ENCODE assay signal across 8 cellular contexts in genomic region chr22:30301995-30302809, GRCh38. TPM values are rescaled to one million over a fixed set of nuclear protein-coding genes. Genes with fewer than 3 reads are reported as not detected.
DNase-seq lines count a peak whose midpoint lies in the region; ATAC-seq and TF ChIP-seq lines count a peak whose summit lies in the region.

No MANE protein-coding gene starts in this region.

- H3K36me3 ChIP-seq in GM23338 (ENCODE audit: insufficient read depth): no peaks in the 10 kb centered on the region

- no peaks in the 10 kb centered on the region for H3K79me2 ChIP-seq in GM23338 (replicated peaks; ENCODE audit: insufficient read depth)

- 0 out of 2 replicates have a peak overlapping the region, but pooled peaks have one; percentile 18 for H3K27ac Mint-ChIP-seq in GM23338
- peak overlapping the region; percentile 86 for H3K27ac Mint-ChIP-seq in T-helper 17 cell

- H3K4me1 Mint-ChIP-seq in GM23338: peaks cover 16% of the 10 kb centered on the region
- peaks cover 66% of the 10 kb centered on the region for H3K4me1 Mint-ChIP-seq in T-helper 17 cell

- H3K9me2 ChIP-seq in GM23338 (ENCODE audit: insufficient read depth): no peaks in the 10 kb centered on the region

- H3K27me3 ChIP-seq in GM23338 (ENCODE audit: insufficient read depth): no peaks in the 10 kb centered on the region

- no peak overlapping the region for H2AFZ ChIP-seq in GM23338

- H3K9me3 ChIP-seq in T-helper 17 cell (ENCODE audit: control insufficient read depth, low read length, poor library complexity, severe bottlenecking): no peaks in the 10 kb centered on the region

- no peak for DNase-seq in GM23338 (ENCODE audit: low spot score)
- DNase-seq in T-helper 17 cell: no peak
- peak; percentile 85 for DNase-seq in fibroblast of the aortic adventitia (ENCODE audit: low read depth)
- no peak for DNase-seq in sciatic nerve (ENCODE audit: low spot score)
- DNase-seq in NCI-H2171 (lab: John Stamatoyannopoulos, UW): no peak
- DNase-seq in erythroblast (lab: John Stamatoyannopoulos, UW): no peak

- H3K9me3 Mint-ChIP-seq in GM23338: no peaks in the 10 kb centered on the region

- H3K4me3 ChIP-seq in GM23338: no peak overlapping the region
- no peak overlapping the region for H3K4me3 ChIP-seq in fibroblast of the aortic adventitia (ENCODE audit: low read depth, low read length)

- H3K27me3 Mint-ChIP-seq in GM23338 (ENCODE audit: insufficient read depth, low read depth, poor library complexity) (peaks cover 9% of the 10 kb centered on the region), T-helper 17 cell (no peaks in the 10 kb centered on the region)

- H3K4me3 Mint-ChIP-seq in GM23338 (no peak overlapping the region), T-helper 17 cell (peak overlapping the region; percentile 75)

- no peak for ATAC-seq in GM23338
- ATAC-seq in T-helper 17 cell: no peak
- peak; percentile 74 for ATAC-seq in sciatic nerve
- no peak for ATAC-seq in HG03469 (IDR thresholded peaks at IDR 0.05; ENCODE audit: unreplicated experiment)
- ATAC-seq in HG02623 (IDR thresholded peaks at IDR 0.05; ENCODE audit: unreplicated experiment): no peak

- no peak for TF ChIP-seq POLR2A in erythroblast (IDR thresholded peaks at IDR 0.05; ENCODE audit: low read length)

- no peak overlapping the region for H3K4me2 ChIP-seq in GM23338

- intact Hi-C loops in sciatic nerve (cut with DNase I): no loop called here

- TF ChIP-seq CTCF in GM23338 (conservative IDR thresholded peaks at IDR 0.05; ENCODE audit: low read depth in 2 of 2) (no peak), fibroblast of the aortic adventitia (IDR thresholded peaks at IDR 0.05; ENCODE audit: insufficient read depth, low read length) (no peak)

- H3F3A ChIP-seq in GM23338 (replicated peaks; ENCODE audit: low read depth): no peaks in the 10 kb centered on the region

- H3K27ac ChIP-seq in GM23338 (ENCODE audit: low read depth): no peak overlapping the region

- no peaks in the 10 kb centered on the region for H3K4me1 ChIP-seq in GM23338 (ENCODE audit: insufficient read depth)

- no peaks in the 10 kb centered on the region; the same call in 2 of the 3 replicates for H3K36me3 Mint-ChIP-seq in GM23338 (ENCODE audit: low read depth)
- peaks cover 4% of the 10 kb centered on the region for H3K36me3 Mint-ChIP-seq in T-helper 17 cell (ENCODE audit: low read depth)

- H4K20me1 ChIP-seq in GM23338 (replicated peaks; ENCODE audit: insufficient read depth): no peaks in the 10 kb centered on the region; the same call in 1 of the 2 replicates

TF ChIP-seq in GM23338, 12 proteins besides CTCF, POLR2A, EP300 and RAD21:
- no peak for TF ChIP-seq JUNB (IDR thresholded peaks at IDR 0.05; ENCODE audit: unreplicated experiment)
- no peak for TF ChIP-seq STAT1 (IDR thresholded peaks at IDR 0.05; ENCODE audit: unreplicated experiment)
- no peak for TF ChIP-seq ZNF114 (CRISPR knock-in tag; IDR thresholded peaks at IDR 0.05)
- no peak for TF ChIP-seq EZH2 (IDR thresholded peaks at IDR 0.05; ENCODE audit: low read depth, unreplicated experiment)
- no peak for TF ChIP-seq CREB1 (CRISPR knock-in tag; IDR thresholded peaks at IDR 0.05; ENCODE audit: low read depth)

RNA-seq across cellular contexts. Expression of gene CASTOR1, which starts 12.9 kb away (rescaled TPM):
- total RNA-seq in GM23338 (2014; rRNA removed; shearing (Covaris generic)): 23.2 and 36.0 TPM in 2 replicates
- 11.3 and 22.0 TPM in 2 replicates for polyA plus RNA-seq in GM23338 (2016; fragmentation: Nextera tagmentation; extraction: Ambion mirVana)
- 10 to 100 TPM; 10.6 to 12.4 TPM for total RNA-seq in T-helper 17 cell
- 0.16 and 4.9 TPM in 2 replicates for total RNA-seq in fibroblast of the aortic adventitia (ENCODE audit: low replicate concordance)
- 15.9 TPM for total RNA-seq in sciatic nerve

RNA-seq across cellular contexts. Expression of gene TBC1D10A, which starts 24.5 kb away (rescaled TPM):
- 6.0 and 8.8 TPM in 2 replicates for total RNA-seq in GM23338 (2014; rRNA removed; shearing (Covaris generic))
- 3.3 and 4.2 TPM in 2 replicates for polyA plus RNA-seq in GM23338 (2016; fragmentation: Nextera tagmentation; extraction: Ambion mirVana)
- 10 to 100 TPM; 46.9 to 63.1 TPM for total RNA-seq in T-helper 17 cell
- 12.9 and 24.1 TPM in 2 replicates for total RNA-seq in fibroblast of the aortic adventitia (ENCODE audit: low replicate concordance)
- total RNA-seq in sciatic nerve: 29.4 TPM

RNA-seq across cellular contexts. Expression of gene OSM, which starts 35.6 kb away (rescaled TPM):
- total RNA-seq in GM23338 (2014; rRNA removed; shearing (Covaris generic)): not detected in 2 replicates
- not detected in 2 replicates for polyA plus RNA-seq in GM23338 (2016; fragmentation: Nextera tagmentation; extraction: Ambion mirVana)
- total RNA-seq in T-helper 17 cell (10 to 100 TPM; 29.1 to 35.2 TPM), fibroblast of the aortic adventitia (ENCODE audit: low replicate concordance) (not detected in 2 replicates), sciatic nerve (6.4 TPM)

RNA-seq across cellular contexts. Expression of gene SF3A1, which starts 54.5 kb away (rescaled TPM):
- 108 and 170 TPM in 2 replicates for total RNA-seq in GM23338 (2014; rRNA removed; shearing (Covaris generic))
- 93.4 and 107 TPM in 2 replicates for polyA plus RNA-seq in GM23338 (2016; fragmentation: Nextera tagmentation; extraction: Ambion mirVana)
- 100 to 1,000 TPM; 317 to 372 TPM for total RNA-seq in T-helper 17 cell
- 40.8 and 43.7 TPM in 2 replicates for total RNA-seq in fibroblast of the aortic adventitia (ENCODE audit: low replicate concordance)
- 138 TPM for total RNA-seq in sciatic nerve

RNA-seq across cellular contexts. Expression of gene CCDC157, which starts 54.6 kb away (rescaled TPM):
- total RNA-seq in GM23338 (2014; rRNA removed; shearing (Covaris generic)): 6.9 and 7.9 TPM in 2 replicates
- polyA plus RNA-seq in GM23338 (2016; fragmentation: Nextera tagmentation; extraction: Ambion mirVana): 3.7 and 3.8 TPM in 2 replicates
- total RNA-seq in T-helper 17 cell: 1 to 10 TPM; 6.7 to 9.4 TPM
- total RNA-seq in fibroblast of the aortic adventitia (ENCODE audit: low replicate concordance): 1.2 and 2.6 TPM in 2 replicates
- 0.71 TPM for total RNA-seq in sciatic nerve
